30 cellular contexts compared by ENCODE assay signal in genomic region chr6:84013354-84013753, GRCh38. TPM values are rescaled to one million over a fixed set of nuclear protein-coding genes. Genes with fewer than 3 reads are reported as not detected.
"Had no signal": no experiment of that assay in that cellular context is flagged by ENCODE, and none has a peak within 500 bp of the region (broad histone marks: within the 10 kb centered on the region; RNA-seq: fewer than 3 reads in every experiment).

No MANE protein-coding gene starts in this region.

- H3K4me1 Mint-ChIP-seq: natural killer cell; nephron; stimulated activated memory B cell treated with anti-CD40 and anti-IgM and Interleukin-4, amounts not matched to agents 10 μg/mL and 1 μg/mL and 100 μg/mL, for 72 hours had no signal

- H3K4me2 ChIP-seq: neural progenitor cell, smooth muscle cell had no signal

- H3K9me3 Mint-ChIP-seq: nephron; neural progenitor cell; stimulated activated memory B cell treated with anti-CD40 and anti-IgM and Interleukin-4, amounts not matched to agents 10 μg/mL and 1 μg/mL and 100 μg/mL, for 72 hours had no signal

- H3K9ac ChIP-seq: neural progenitor cell, parathyroid adenoma had no signal

- DNase-seq: natural killer cell; occipital lobe; ovary; posterior cingulate gyrus; psoas muscle; right cardiac atrium; right lobe of liver; sigmoid colon; spleen; stimulated activated CD4-positive, alpha-beta T cell treated with anti-CD3 and anti-CD28 coated beads, Interleukin-12 subunit alpha, Interleukin-12 subunit beta, amount 100 ng/mL, for 4 hours; stimulated activated CD4-positive, alpha-beta T cell treated with anti-CD3 and anti-CD28 coated beads, Interleukin-1b, Interleukin-23, amount 100 ng/mL, for 48 hours; stimulated activated CD4-positive, alpha-beta T cell treated with anti-CD3 and anti-CD28 coated beads, Interleukin-4, amount 100 ng/mL, for 1 hour; stimulated activated CD4-positive, alpha-beta T cell treated with anti-CD3 and anti-CD28 coated beads, Interleukin-4, amount 100 ng/mL, for 4 hours; stimulated activated CD8-positive, alpha-beta memory T cell treated with anti-CD3 and anti-CD28 coated beads, Interleukin-4, amount 100 ng/mL, for 48 hours; stimulated activated naive CD4-positive, alpha-beta T cell; stimulated activated naive CD8-positive, alpha-beta T cell treated with anti-CD3 and anti-CD28 coated beads, Interleukin-15, Interleukin-2, amounts not matched to agents 100 U/mL and 50 U/mL, for 24 hours; stomach; thyroid gland; trophoblast cell; upper lobe of left lung had no signal

- H3K27ac ChIP-seq: neural progenitor cell, ovary, parathyroid adenoma, psoas muscle, right lobe of liver, sigmoid colon, spleen, stomach, thoracic aorta, thyroid gland, tibial nerve, upper lobe of left lung, vagina had no signal

- H3K79me2 ChIP-seq: parathyroid adenoma had no signal

- H3K9me3 ChIP-seq: ovary, psoas muscle, right lobe of liver, sigmoid colon, spleen, stomach, thoracic aorta, thyroid gland, tibial nerve, upper lobe of left lung, vagina had no signal

- H3K27me3 Mint-ChIP-seq: progenitor cell of endocrine pancreas; stimulated activated memory B cell treated with anti-CD40 and anti-IgM and Interleukin-4, amounts not matched to agents 10 μg/mL and 1 μg/mL and 100 μg/mL, for 72 hours had no signal

- ATAC-seq: natural killer cell; psoas muscle; right cardiac atrium; right lobe of liver; stimulated activated memory B cell treated with anti-CD40 and anti-IgM and Interleukin-4, amounts not matched to agents 10 μg/mL and 1 μg/mL and 100 μg/mL, for 72 hours; stimulated activated naive CD8-positive, alpha-beta T cell treated with anti-CD3 and anti-CD28 coated beads, Interleukin-15, Interleukin-2, amounts not matched to agents 100 U/mL and 50 U/mL, for 24 hours had no signal

- H3K27ac Mint-ChIP-seq: natural killer cell; nephron; neural progenitor cell; progenitor cell of endocrine pancreas; stimulated activated memory B cell treated with anti-CD40 and anti-IgM and Interleukin-4, amounts not matched to agents 10 μg/mL and 1 μg/mL and 100 μg/mL, for 72 hours had no signal

- H3K4me3 Mint-ChIP-seq: natural killer cell; nephron; neural progenitor cell; stimulated activated memory B cell treated with anti-CD40 and anti-IgM and Interleukin-4, amounts not matched to agents 10 μg/mL and 1 μg/mL and 100 μg/mL, for 72 hours had no signal

- H3K27me3 ChIP-seq: neural progenitor cell, ovary, right lobe of liver, sigmoid colon, stomach, thyroid gland, tibial nerve, upper lobe of left lung, vagina had no signal

- H3K36me3 ChIP-seq: neural progenitor cell, ovary, right lobe of liver, sigmoid colon, spleen, stomach, thoracic aorta, thyroid gland, tibial nerve, upper lobe of left lung, vagina had no signal

- FAIRE-seq: urothelium cell line had no signal

- H3K4me1 ChIP-seq: neural progenitor cell, parathyroid adenoma, psoas muscle, right lobe of liver, sigmoid colon, spleen, stomach, thyroid gland, tibial nerve, upper lobe of left lung, vagina had no signal

- H3K36me3 Mint-ChIP-seq: natural killer cell; neural progenitor cell; stimulated activated memory B cell treated with anti-CD40 and anti-IgM and Interleukin-4, amounts not matched to agents 10 μg/mL and 1 μg/mL and 100 μg/mL, for 72 hours had no signal

- H3K4me3 ChIP-seq: neural progenitor cell, ovary, psoas muscle, right lobe of liver, sigmoid colon, smooth muscle cell, spleen, stomach, thoracic aorta, thyroid gland, tibial nerve, upper lobe of left lung, vagina had no signal

- H2AFZ ChIP-seq: neural progenitor cell, parathyroid adenoma had no signal

RNA-seq across cellular contexts. Expression of gene MRAP2, which starts 20.2 kb away (rescaled TPM):
- total RNA-seq: natural killer cell had no signal
